1 cellular context compared by ENCODE assay signal in genomic region chr7:73976761-73977625, GRCh38.
TF ChIP-seq lines count a peak whose summit lies in the region.

No MANE protein-coding gene starts in this region.

TF ChIP-seq in HepG2, 621 proteins besides CTCF, POLR2A, EP300 and RAD21:
- no peak for TF ChIP-seq SIX4 (CRISPR knock-in tag; IDR thresholded peaks at IDR 0.05)
- TF ChIP-seq ONECUT2 (CRISPR knock-in tag; IDR thresholded peaks at IDR 0.05): no peak
- no peak for TF ChIP-seq CHD4 (IDR thresholded peaks at IDR 0.05; ENCODE audit: borderline replicate concordance, low read length)
- TF ChIP-seq, protein P1, sequence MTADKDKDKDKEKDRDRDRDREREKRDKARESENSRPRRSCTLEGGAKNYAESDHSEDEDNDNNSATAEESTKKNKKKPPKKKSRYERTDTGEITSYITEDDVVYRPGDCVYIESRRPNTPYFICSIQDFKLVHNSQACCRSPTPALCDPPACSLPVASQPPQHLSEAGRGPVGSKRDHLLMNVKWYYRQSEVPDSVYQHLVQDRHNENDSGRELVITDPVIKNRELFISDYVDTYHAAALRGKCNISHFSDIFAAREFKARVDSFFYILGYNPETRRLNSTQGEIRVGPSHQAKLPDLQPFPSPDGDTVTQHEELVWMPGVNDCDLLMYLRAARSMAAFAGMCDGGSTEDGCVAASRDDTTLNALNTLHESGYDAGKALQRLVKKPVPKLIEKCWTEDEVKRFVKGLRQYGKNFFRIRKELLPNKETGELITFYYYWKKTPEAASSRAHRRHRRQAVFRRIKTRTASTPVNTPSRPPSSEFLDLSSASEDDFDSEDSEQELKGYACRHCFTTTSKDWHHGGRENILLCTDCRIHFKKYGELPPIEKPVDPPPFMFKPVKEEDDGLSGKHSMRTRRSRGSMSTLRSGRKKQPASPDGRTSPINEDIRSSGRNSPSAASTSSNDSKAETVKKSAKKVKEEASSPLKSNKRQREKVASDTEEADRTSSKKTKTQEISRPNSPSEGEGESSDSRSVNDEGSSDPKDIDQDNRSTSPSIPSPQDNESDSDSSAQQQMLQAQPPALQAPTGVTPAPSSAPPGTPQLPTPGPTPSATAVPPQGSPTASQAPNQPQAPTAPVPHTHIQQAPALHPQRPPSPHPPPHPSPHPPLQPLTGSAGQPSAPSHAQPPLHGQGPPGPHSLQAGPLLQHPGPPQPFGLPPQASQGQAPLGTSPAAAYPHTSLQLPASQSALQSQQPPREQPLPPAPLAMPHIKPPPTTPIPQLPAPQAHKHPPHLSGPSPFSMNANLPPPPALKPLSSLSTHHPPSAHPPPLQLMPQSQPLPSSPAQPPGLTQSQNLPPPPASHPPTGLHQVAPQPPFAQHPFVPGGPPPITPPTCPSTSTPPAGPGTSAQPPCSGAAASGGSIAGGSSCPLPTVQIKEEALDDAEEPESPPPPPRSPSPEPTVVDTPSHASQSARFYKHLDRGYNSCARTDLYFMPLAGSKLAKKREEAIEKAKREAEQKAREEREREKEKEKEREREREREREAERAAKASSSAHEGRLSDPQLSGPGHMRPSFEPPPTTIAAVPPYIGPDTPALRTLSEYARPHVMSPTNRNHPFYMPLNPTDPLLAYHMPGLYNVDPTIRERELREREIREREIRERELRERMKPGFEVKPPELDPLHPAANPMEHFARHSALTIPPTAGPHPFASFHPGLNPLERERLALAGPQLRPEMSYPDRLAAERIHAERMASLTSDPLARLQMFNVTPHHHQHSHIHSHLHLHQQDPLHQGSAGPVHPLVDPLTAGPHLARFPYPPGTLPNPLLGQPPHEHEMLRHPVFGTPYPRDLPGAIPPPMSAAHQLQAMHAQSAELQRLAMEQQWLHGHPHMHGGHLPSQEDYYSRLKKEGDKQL (CRISPR knock-in tag; IDR thresholded peaks at IDR 0.05; ENCODE audit: low read depth): no peak
- no peak for TF ChIP-seq ZNF441 (CRISPR knock-in tag; IDR thresholded peaks at IDR 0.05; ENCODE audit: borderline replicate concordance)
- no peak for TF ChIP-seq BORCS8-MEF2B (CRISPR knock-in tag; IDR thresholded peaks at IDR 0.05)
- TF ChIP-seq SAP130 (CRISPR knock-in tag; IDR thresholded peaks at IDR 0.05; ENCODE audit: low read depth): no peak
- TF ChIP-seq SMAD9 (CRISPR knock-in tag; IDR thresholded peaks at IDR 0.05): no peak
- no peak for TF ChIP-seq ZFP36L2 (CRISPR knock-in tag; IDR thresholded peaks at IDR 0.05)
